In the genomic region with DNA sequence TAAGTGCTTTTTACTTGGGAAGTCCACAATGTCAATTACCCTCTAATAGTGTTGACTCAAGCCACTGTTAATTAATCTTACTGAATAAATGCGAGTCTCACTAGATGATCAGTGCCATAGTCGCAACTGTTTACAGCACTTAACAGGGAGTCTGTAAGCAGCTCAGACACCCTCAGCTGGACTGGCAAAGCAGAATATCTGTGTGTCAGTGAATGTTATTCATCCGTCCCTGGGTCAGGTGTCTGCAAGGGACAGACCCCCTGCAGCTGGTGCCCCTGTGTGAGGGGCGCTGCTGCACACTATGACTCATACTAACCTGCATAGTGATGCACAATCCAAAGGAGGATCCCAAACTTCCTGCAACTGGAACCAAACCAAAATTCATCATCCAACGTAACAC, we compare ENCODE assay signal across 12 cellular contexts.
DNase-seq lines count a peak whose midpoint lies in the region; ATAC-seq and TF ChIP-seq lines count a peak whose summit lies in the region.
"Had no signal": no experiment of that assay in that cellular context is flagged by ENCODE, and none has a peak within 500 bp of the region (broad histone marks: within the 10 kb centered on the region; RNA-seq: fewer than 3 reads in every experiment).

No MANE protein-coding gene starts in this region.

- WGBS in stomach, 5 donors, result 34 to 62% (median 43%) methylated on average over 5 of the region's 5 CpGs

- no peaks in the 10 kb centered on the region for H3K4me1 ChIP-seq in stomach

- intact Hi-C loops in stomach (cut with DNase I; ENCODE audit: low total_unique reads), result no loop called here

- no peak for TF ChIP-seq POLR2A in stomach (IDR thresholded peaks at IDR 0.05)

- TF ChIP-seq CTCF in stomach (IDR thresholded peaks at IDR 0.05), result no peak

- no peaks in the 10 kb centered on the region for H3K9me3 ChIP-seq in stomach

- TF ChIP-seq EP300 in stomach (IDR thresholded peaks at IDR 0.05), result no peak

- peak; percentile 66 for DNase-seq in DMS79 treated with DMSO at 0.1 percent for 48 hours (lab: John Stamatoyannopoulos, UW)
- DNase-seq in NCI-H1105 treated with DMSO at 0.1 percent for 48 hours (lab: John Stamatoyannopoulos, UW), result peak; percentile 93
- DNase-seq in NCI-H510A treated with DMSO at 0.1 percent for 48 hours (lab: John Stamatoyannopoulos, UW), result peak; percentile 61
- no peak for DNase-seq in epithelial cell of prostate (ENCODE audit: low read depth, low spot score)
- DNase-seq in stomach, result no peak
- DNase-seq in epidermal melanocyte (ENCODE audit: insufficient read length, low spot score), result no peak
- DNase-seq: Calu3, HCEC 1CT, NCI-H345, SIG-M5 had no signal

- no peaks in the 10 kb centered on the region for H3K27me3 ChIP-seq in stomach

- peak overlapping the region; percentile 32 for H3K27ac ChIP-seq in epithelial cell of prostate
- H3K27ac ChIP-seq in stomach, result no peak overlapping the region
- H3K27ac ChIP-seq: KMS-11 had no signal

- no peaks in the 10 kb centered on the region for H3K36me3 ChIP-seq in stomach

- no peak for ATAC-seq in HG03457 (IDR thresholded peaks at IDR 0.05; ENCODE audit: unreplicated experiment)

- no peak overlapping the region for H3K4me3 ChIP-seq in stomach

Comparison
In these comparisons a context has a peak if more than half of its experiments do, and no peak if none do; other contexts are left out.
1. DNase-seq: peak in DMS79 treated with DMSO at 0.1 percent for 48 hours (single experiment), NCI-H1105 treated with DMSO at 0.1 percent for 48 hours (single experiment) and NCI-H510A treated with DMSO at 0.1 percent for 48 hours (single experiment); none in epithelial cell of prostate (single experiment), stomach (single experiment) and epidermal melanocyte (single experiment).